Comparison of ENCODE assay signal across 12 cellular contexts in the genomic region with DNA sequence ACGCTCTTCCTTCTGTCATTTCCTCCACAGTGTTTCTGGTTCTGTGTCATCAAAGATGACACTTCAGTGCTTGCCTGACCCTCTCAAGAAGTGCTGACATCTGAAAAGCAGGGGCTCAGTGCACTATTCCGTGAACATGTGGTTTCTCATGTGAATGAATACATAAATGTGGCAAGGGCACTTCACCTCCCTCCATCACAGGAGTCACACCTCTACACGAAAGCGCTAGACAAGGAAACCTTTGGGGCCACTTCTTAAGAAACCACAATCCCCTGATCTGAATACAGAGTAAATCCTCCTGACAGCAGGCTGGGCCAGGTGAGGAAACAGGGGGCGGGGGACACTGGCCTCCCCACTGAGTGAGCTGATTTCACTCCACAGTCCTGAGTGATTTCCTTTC.
DNase-seq lines count a peak whose midpoint lies in the region; ATAC-seq and TF ChIP-seq lines count a peak whose summit lies in the region.
"Had no signal": no experiment of that assay in that cellular context is flagged by ENCODE, and none has a peak within 500 bp of the region (broad histone marks: within the 10 kb centered on the region; RNA-seq: fewer than 3 reads in every experiment).

No MANE protein-coding gene starts in this region.

- no peaks in the 10 kb centered on the region for H3K9me3 Mint-ChIP-seq in activated CD8-positive, alpha-beta T cell treated with anti-CD3 and anti-CD28 coated beads, Interleukin-2, amount 10 ng/mL, durations not matched to agents 7 days and 5 days (ENCODE audit: insufficient read depth)
- H3K9me3 Mint-ChIP-seq: H9 had no signal

- TF ChIP-seq EP300 in esophagus muscularis mucosa (IDR thresholded peaks at IDR 0.05) = no peak

- H3K27ac Mint-ChIP-seq in activated CD8-positive, alpha-beta T cell treated with anti-CD3 and anti-CD28 coated beads, Interleukin-2, amount 10 ng/mL, durations not matched to agents 7 days and 5 days = peak overlapping the region; percentile 29

- no peaks in the 10 kb centered on the region for H3K36me3 ChIP-seq in esophagus muscularis mucosa
- H3K36me3 ChIP-seq: spleen had no signal

- no peaks in the 10 kb centered on the region for H3K36me3 Mint-ChIP-seq in activated CD8-positive, alpha-beta T cell treated with anti-CD3 and anti-CD28 coated beads, Interleukin-2, amount 10 ng/mL, durations not matched to agents 7 days and 5 days (ENCODE audit: low read depth)

- CTCF ChIA-PET in activated CD8-positive, alpha-beta T cell treated with anti-CD3 and anti-CD28 coated beads, Interleukin-2, amount 10 ng/mL, durations not matched to agents 7 days and 5 days (lab: Charles Lee) = interaction anchor here (2.0 kb wide), 1 partner anchor 9 kb away, joined by 7 read pairs; no protein-coding TSS in a partner anchor

- H3K4me3 ChIP-seq in esophagus muscularis mucosa = no peak overlapping the region
- H3K4me3 ChIP-seq: spleen had no signal

- H3K4me1 ChIP-seq in esophagus muscularis mucosa = no peaks in the 10 kb centered on the region
- H3K4me1 ChIP-seq: spleen had no signal

- H3K9me3 ChIP-seq in esophagus muscularis mucosa = no peaks in the 10 kb centered on the region
- H3K9me3 ChIP-seq: spleen had no signal

- no peak for TF ChIP-seq CTCF in esophagus muscularis mucosa (IDR thresholded peaks at IDR 0.05)

- intact Hi-C loops in esophagus muscularis mucosa (cut with DNase I) = no loop called here

- no peak overlapping the region for H3K4me3 Mint-ChIP-seq in activated CD8-positive, alpha-beta T cell treated with anti-CD3 and anti-CD28 coated beads, Interleukin-2, amount 10 ng/mL, durations not matched to agents 7 days and 5 days
- H3K4me3 Mint-ChIP-seq: H9, neural crest cell had no signal

- POLR2A ChIA-PET in activated CD8-positive, alpha-beta T cell treated with anti-CD3 and anti-CD28 coated beads, Interleukin-2, amount 10 ng/mL, durations not matched to agents 7 days and 5 days (lab: Charles Lee) = no interaction called here

- TF ChIP-seq POLR2A in GM18505 (IDR thresholded peaks at IDR 0.05; ENCODE audit: borderline replicate concordance, extremely low read depth, insufficient read depth, insufficient read length) (no peak), esophagus muscularis mucosa (IDR thresholded peaks at IDR 0.05; ENCODE audit: low read depth) (no peak)

- 87% methylated on average over 5 of the region's 5 CpGs for WGBS in esophagus muscularis mucosa

- peaks cover 47% of the 10 kb centered on the region for H3K4me1 Mint-ChIP-seq in activated CD8-positive, alpha-beta T cell treated with anti-CD3 and anti-CD28 coated beads, Interleukin-2, amount 10 ng/mL, durations not matched to agents 7 days and 5 days (ENCODE audit: low read depth)
- H3K4me1 Mint-ChIP-seq: H9 had no signal

- H3K27ac ChIP-seq in esophagus muscularis mucosa (replicated peaks in 1 of 4) = no peak overlapping the region
- H3K27ac ChIP-seq: spleen had no signal

- ATAC-seq in GM18867 (IDR thresholded peaks at IDR 0.05; ENCODE audit: unreplicated experiment) (peak; percentile 85), HG02759 (IDR thresholded peaks at IDR 0.05; ENCODE audit: unreplicated experiment) (peak; percentile 87), GM18505 (IDR thresholded peaks at IDR 0.05; ENCODE audit: unreplicated experiment) (no peak)
- ATAC-seq in activated CD8-positive, alpha-beta T cell treated with anti-CD3 and anti-CD28 coated beads, Interleukin-2, amount 10 ng/mL, durations not matched to agents 7 days and 5 days = peak; percentile 61

- H3K27me3 Mint-ChIP-seq in activated CD8-positive, alpha-beta T cell treated with anti-CD3 and anti-CD28 coated beads, Interleukin-2, amount 10 ng/mL, durations not matched to agents 7 days and 5 days (ENCODE audit: low read depth) = peaks cover 23% of the 10 kb centered on the region

- no peaks in the 10 kb centered on the region for H3K27me3 ChIP-seq in esophagus muscularis mucosa

- DNase-seq in DMS79 (lab: John Stamatoyannopoulos, UW) (peak; percentile 50), esophagus muscularis mucosa (ENCODE audit: extremely low spot score) (no peak), HPDE6-E6E7 (ENCODE audit: extremely low spot score) (no peak), kidney tubule cell (ENCODE audit: low spot score) (no peak)
- peak; percentile 61 for DNase-seq in activated CD8-positive, alpha-beta T cell treated with anti-CD3 and anti-CD28 coated beads, Interleukin-2, amount 10 ng/mL, durations not matched to agents 7 days and 5 days
- DNase-seq: H9; spleen; stimulated activated naive CD4-positive, alpha-beta T cell treated with Interleukin-2 at 50 U/mL for 16 hours had no signal

Comparison
In these comparisons a context has a peak if more than half of its experiments do, and no peak if none do; other contexts are left out.
1. DNase-seq: peak in DMS79 (single experiment) and activated CD8-positive, alpha-beta T cell treated with anti-CD3 and anti-CD28 coated beads, Interleukin-2, amount 10 ng/mL, durations not matched to agents 7 days and 5 days (single experiment); none in esophagus muscularis mucosa (single experiment), HPDE6-E6E7 (single experiment) and kidney tubule cell (single experiment).